ENCODE assay signal across 22 cellular contexts in the genomic region with DNA sequence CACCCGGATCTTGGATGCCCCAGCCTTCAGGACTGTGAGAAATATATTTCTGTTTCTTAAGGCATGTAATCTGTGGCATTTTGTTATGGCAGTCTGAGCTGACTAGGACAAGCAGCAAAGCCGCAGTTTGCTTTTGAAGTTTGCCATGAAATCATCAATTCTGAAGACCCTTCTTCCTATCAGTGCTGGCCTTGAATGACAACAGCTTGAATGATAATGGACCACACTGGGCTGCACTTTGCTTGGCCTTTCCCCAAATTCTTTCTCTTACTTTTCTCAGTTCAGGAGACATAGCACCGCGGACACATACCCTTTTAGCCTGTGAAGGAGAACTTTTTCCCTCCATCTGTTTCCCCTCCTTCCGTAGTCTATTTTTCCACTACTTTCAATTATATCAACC. TPM values are rescaled to one million over a fixed set of nuclear protein-coding genes. Genes with fewer than 3 reads are reported as not detected.
A peak's percentile ranks its signal among the peaks of the same experiment; 100 is the strongest.
DNase-seq lines count a peak whose midpoint lies in the region; TF ChIP-seq lines count a peak whose summit lies in the region.
"Had no signal": no experiment of that assay in that cellular context is flagged by ENCODE, and none has a peak within 500 bp of the region (broad histone marks: within the 10 kb centered on the region; RNA-seq: fewer than 3 reads in every experiment).

No MANE protein-coding gene starts in this region.

- POLR2A ChIA-PET in Caco-2 (lab: Charles Lee): no interaction called here

- no peaks in the 10 kb centered on the region for H3K36me3 ChIP-seq in NT2/D1 (ENCODE audit: insufficient read depth, insufficient read length, low read length)
- H3K36me3 ChIP-seq in iPS-20b (ENCODE audit: insufficient read depth, low read depth, low read length): no peaks in the 10 kb centered on the region
- H3K36me3 ChIP-seq in BE2C: no peaks in the 10 kb centered on the region; the same call in 1 of the 2 replicates
- H3K36me3 ChIP-seq in Caco-2 (ENCODE audit: control insufficient read depth, insufficient read depth, low read length): no peaks in the 10 kb centered on the region
- H3K36me3 ChIP-seq: SJSA1 had no signal

- no peaks in the 10 kb centered on the region for H3K4me1 Mint-ChIP-seq in Caco-2 (ENCODE audit: low read depth, unreplicated experiment)
- H3K4me1 Mint-ChIP-seq: CD4-positive, CD25-positive, alpha-beta regulatory T cell had no signal

- H3K4me1 ChIP-seq in NT2/D1 (ENCODE audit: insufficient read depth, insufficient read length): peaks cover 2% of the 10 kb centered on the region
- peaks cover 11% of the 10 kb centered on the region; the same call in 1 of the 2 replicates for H3K4me1 ChIP-seq in iPS-20b (ENCODE audit: insufficient read depth, low read length)
- no peaks in the 10 kb centered on the region for H3K4me1 ChIP-seq in BE2C
- no peaks in the 10 kb centered on the region for H3K4me1 ChIP-seq in Caco-2
- H3K4me1 ChIP-seq: SJSA1 had no signal

- no peak overlapping the region for H3K27ac ChIP-seq in iPS-20b (ENCODE audit: low read length)
- H3K27ac ChIP-seq: 22Rv1, PC-9, SJSA1 had no signal

- H3K27ac Mint-ChIP-seq in Caco-2 (ENCODE audit: unreplicated experiment): no peak overlapping the region
- H3K27ac Mint-ChIP-seq: B cell; CD4-positive, CD25-positive, alpha-beta regulatory T cell had no signal

- no peak overlapping the region for H3K9ac ChIP-seq in NT2/D1 (ENCODE audit: insufficient read length, low read depth)
- H3K9ac ChIP-seq in iPS-20b (ENCODE audit: low read depth, low read length): no peak overlapping the region

- H3K4me3 Mint-ChIP-seq in Caco-2 (ENCODE audit: unreplicated experiment): no peak overlapping the region
- H3K4me3 Mint-ChIP-seq: B cell; CD4-positive, CD25-positive, alpha-beta regulatory T cell had no signal

- BruUV-seq in Caco-2 (replicated peaks; lab: Mats Ljungman, UMichigan): no TSS peak

- H3K27me3 ChIP-seq in NT2/D1 (ENCODE audit: insufficient read depth, insufficient read length): no peaks in the 10 kb centered on the region
- no peaks in the 10 kb centered on the region for H3K27me3 ChIP-seq in iPS-20b (ENCODE audit: insufficient read depth, low read length)
- no peaks in the 10 kb centered on the region for H3K27me3 ChIP-seq in BE2C
- no peaks in the 10 kb centered on the region for H3K27me3 ChIP-seq in Caco-2 (replicated peaks; ENCODE audit: control insufficient read depth, insufficient read depth, low read length)
- H3K27me3 ChIP-seq: SJSA1 had no signal

- intact Hi-C loops in Caco-2 (cut with micrococcal nuclease; ENCODE audit: unreplicated experiment): no loop called here

- H3K9me3 Mint-ChIP-seq in Caco-2 (ENCODE audit: unreplicated experiment): no peaks in the 10 kb centered on the region

- H3K4me3 ChIP-seq in NT2/D1 (ENCODE audit: insufficient read length, low read depth) (no peak overlapping the region), iPS-20b (ENCODE audit: low read length) (peak overlapping the region; percentile 27; the same call in 1 of the 2 replicates), BE2C (ENCODE audit: low read depth, low read length) (no peak overlapping the region), Caco-2 (ENCODE audit: low read depth, low read length) (no peak overlapping the region)
- H3K4me3 ChIP-seq: PC-9, SJSA1 had no signal

- peaks cover 3% of the 10 kb centered on the region for H3K27me3 Mint-ChIP-seq in Caco-2 (ENCODE audit: insufficient read depth, unreplicated experiment)

- TF ChIP-seq CTCF in BE2C (IDR thresholded peaks at IDR 0.05; ENCODE audit: low read depth, low read length) (no peak), Caco-2 (IDR thresholded peaks at IDR 0.05; ENCODE audit: insufficient read depth in 1 of 2, low read depth in 1 of 2, low read length in 1 of 2, severe bottlenecking in 1 of 2, unreplicated experiment in 1 of 2) (no peak)

- H3K9me3 ChIP-seq in NT2/D1 (ENCODE audit: insufficient read depth, low read length) (no peaks in the 10 kb centered on the region), iPS-20b (ENCODE audit: insufficient read depth, low read depth, low read length) (no peaks in the 10 kb centered on the region), BE2C (no peaks in the 10 kb centered on the region), Caco-2 (no peaks in the 10 kb centered on the region)
- H3K9me3 ChIP-seq: SJSA1 had no signal

- H3K36me3 Mint-ChIP-seq in Caco-2 (ENCODE audit: insufficient read depth, unreplicated experiment): no peaks in the 10 kb centered on the region
- H3K36me3 Mint-ChIP-seq: CD4-positive, CD25-positive, alpha-beta regulatory T cell had no signal

- CTCF ChIA-PET in Caco-2 (lab: Charles Lee): no interaction called here

- DNase-seq in NCI-H1694 treated with DMSO at 0.1 percent for 48 hours (lab: John Stamatoyannopoulos, UW) (peak; percentile 75), NCI-H1694 (lab: John Stamatoyannopoulos, UW) (no peak), NT2/D1 (ENCODE audit: low read depth, low spot score) (peak; percentile 62), BE2C (no peak), NCI-H2227 treated with DMSO at 0.1 percent for 48 hours (lab: John Stamatoyannopoulos, UW) (no peak), Caco-2 (no peak)
- DNase-seq: CD4-positive, CD25-positive, alpha-beta regulatory T cell; DMS79 treated with DMSO at 0.1 percent for 48 hours; GF-D8; IMR-90; KG1; MM.1S; NCI-H2081; NCI-H2171; NCI-H345; NCI-H510A treated with DMSO at 0.1 percent for 48 hours; NK-92 treated with Interleukin-12 subunit alpha and Interleukin-12 subunit beta, amount 100 ng/mL, for 24 hours; PC-9 had no signal

RNA-seq across cellular contexts. Expression of a gene that starts 42.7 kb away (rescaled TPM):
- polyA plus RNA-seq in BE2C (2012; ENCODE audit: insufficient read depth, insufficient read length, low read depth): 4.4 TPM
- total RNA-seq in Caco-2 (2022): 0.28 TPM in 1 of 2 replicates, not detected in the other
- polyA plus RNA-seq: CD4-positive, CD25-positive, alpha-beta regulatory T cell had no signal

Comparison
In these comparisons a context has a peak if more than half of its experiments do, and no peak if none do; other contexts are left out.
1. DNase-seq: peak in NCI-H1694 treated with DMSO at 0.1 percent for 48 hours (single experiment) and NT2/D1 (single experiment); none in NCI-H1694 (single experiment), BE2C (single experiment), NCI-H2227 treated with DMSO at 0.1 percent for 48 hours (single experiment) and Caco-2 (0 of 2).